Comparison of ENCODE assay signal across 11 cellular contexts in the genomic region with DNA sequence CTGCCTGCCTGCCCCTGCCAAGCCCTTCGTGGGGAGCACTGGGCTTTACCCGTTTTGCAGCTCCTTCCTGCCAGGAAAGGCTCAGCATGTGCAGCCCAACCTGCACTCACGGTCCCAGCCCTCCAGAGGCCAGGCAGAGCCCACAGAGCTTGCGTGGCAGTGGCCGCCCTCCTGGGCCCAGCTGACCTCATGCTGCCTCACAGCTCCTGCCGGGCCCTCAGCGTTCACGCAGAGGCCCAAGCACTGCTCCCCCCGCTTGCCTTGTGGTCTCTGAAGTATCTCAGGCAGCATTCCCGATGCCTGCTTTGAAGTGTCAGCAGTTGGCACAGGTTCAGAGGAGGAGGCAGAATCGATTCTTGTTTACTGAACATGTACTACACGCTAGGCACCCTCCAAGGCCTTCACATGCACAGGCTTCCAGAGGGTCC. TPM values are rescaled to one million over a fixed set of nuclear protein-coding genes. Genes with fewer than 3 reads are reported as not detected.
DNase-seq lines count a peak whose midpoint lies in the region; ATAC-seq and TF ChIP-seq lines count a peak whose summit lies in the region.
"Had no signal": no experiment of that assay in that cellular context is flagged by ENCODE, and none has a peak within 500 bp of the region (broad histone marks: within the 10 kb centered on the region; RNA-seq: fewer than 3 reads in every experiment).

No MANE protein-coding gene starts in this region.

- no peaks in the 10 kb centered on the region for H3K4me1 Mint-ChIP-seq in activated CD4-positive, alpha-beta T cell treated with anti-CD3 and anti-CD28 coated beads for 36 hours
- H3K4me1 Mint-ChIP-seq in stimulated activated naive CD8-positive, alpha-beta T cell treated with anti-CD3 and anti-CD28 coated beads, Interleukin-15, amount 100 ng/mL, for 72 hours: peaks cover 4% of the 10 kb centered on the region

- H3K79me2 ChIP-seq in osteoblast (ENCODE audit: insufficient read depth, low read length): peaks cover 81% of the 10 kb centered on the region

- no peaks in the 10 kb centered on the region for H3K9me3 Mint-ChIP-seq in activated CD4-positive, alpha-beta T cell treated with anti-CD3 and anti-CD28 coated beads for 36 hours (ENCODE audit: low read depth)
- H3K9me3 Mint-ChIP-seq in stimulated activated naive CD8-positive, alpha-beta T cell treated with anti-CD3 and anti-CD28 coated beads, Interleukin-15, amount 100 ng/mL, for 72 hours: no peaks in the 10 kb centered on the region
- H3K9me3 Mint-ChIP-seq: CD4-positive, alpha-beta T cell had no signal

- H3K27me3 ChIP-seq in osteoblast (ENCODE audit: insufficient read depth, low read length): no peaks in the 10 kb centered on the region

- no peaks in the 10 kb centered on the region for H3K27me3 Mint-ChIP-seq in activated CD4-positive, alpha-beta T cell treated with anti-CD3 and anti-CD28 coated beads for 36 hours
- H3K27me3 Mint-ChIP-seq in stimulated activated naive CD8-positive, alpha-beta T cell treated with anti-CD3 and anti-CD28 coated beads, Interleukin-15, amount 100 ng/mL, for 72 hours: no peaks in the 10 kb centered on the region
- H3K27me3 Mint-ChIP-seq: CD4-positive, alpha-beta T cell had no signal

- peak overlapping the region; percentile 91 for H3K27ac ChIP-seq in osteoblast (ENCODE audit: low read depth, low read length)

- no peaks in the 10 kb centered on the region for H3K9me3 ChIP-seq in osteoblast (ENCODE audit: low read depth, low read length)

- no peak overlapping the region for H3K4me2 ChIP-seq in osteoblast (ENCODE audit: insufficient read depth, low read length)

- H3K36me3 ChIP-seq in osteoblast (ENCODE audit: insufficient read depth, low read length): peaks cover 97% of the 10 kb centered on the region

- peaks cover 47% of the 10 kb centered on the region for H3K4me1 ChIP-seq in osteoblast (ENCODE audit: insufficient read depth, low read length)

- H3K36me3 Mint-ChIP-seq in activated CD4-positive, alpha-beta T cell treated with anti-CD3 and anti-CD28 coated beads for 36 hours (ENCODE audit: low read depth): peaks cover 16% of the 10 kb centered on the region

- TF ChIP-seq CTCF in AG04449 (IDR thresholded peaks at IDR 0.05; ENCODE audit: insufficient read depth, low read length, missing control alignments) (peak; percentile 4), fibroblast of mammary gland (conservative IDR thresholded peaks at IDR 0.05; ENCODE audit: control insufficient read depth, insufficient read depth, low read depth, low read length) (no peak), osteoblast (IDR thresholded peaks at IDR 0.05; ENCODE audit: extremely low read depth, low read depth, low read length) (peak; percentile 31)

- no peak overlapping the region for H3K4me3 ChIP-seq in AG04449 (ENCODE audit: low read depth, low read length)
- no peak overlapping the region for H3K4me3 ChIP-seq in fibroblast of mammary gland (ENCODE audit: control insufficient read depth, low read depth, low read length)
- no peak overlapping the region for H3K4me3 ChIP-seq in osteoblast (ENCODE audit: insufficient read depth, low read length)

- H4K20me1 ChIP-seq in osteoblast (ENCODE audit: insufficient read depth, low read length): peaks cover 46% of the 10 kb centered on the region

- DNase-seq in AG04449 (ENCODE audit: low read depth, low spot score): no peak
- DNase-seq in NCI-H226: peak; percentile 78
- peak; percentile 97 for DNase-seq in fibroblast of mammary gland (ENCODE audit: low read depth)
- peak; percentile 100 for DNase-seq in osteoblast (ENCODE audit: insufficient read length, low spot score, missing footprints)
- no peak for DNase-seq in medulla oblongata (ENCODE audit: extremely low spot score)
- DNase-seq in activated T-cell treated with anti-CD3 and anti-CD28 coated beads for 4 hours: no peak
- DNase-seq in activated CD4-positive, alpha-beta T cell treated with anti-CD3 and anti-CD28 coated beads for 36 hours: no peak
- no peak for DNase-seq in stimulated activated naive CD8-positive, alpha-beta T cell treated with anti-CD3 and anti-CD28 coated beads, Interleukin-15, amount 100 ng/mL, for 72 hours
- DNase-seq: CD4-positive, alpha-beta T cell; head of caudate nucleus; stimulated activated CD4-positive, alpha-beta T cell treated with anti-CD3 and anti-CD28 coated beads, Interleukin-4, amount 100 ng/mL, for 24 hours had no signal

- CTCF ChIA-PET in AG04449 (lab: Yijun Ruan, JAX): interaction anchor here (0.9 to 3.1 kb wide), 5 partner anchors 12 to 219 kb away, joined by 4 to 14 read pairs (median 4); partner anchors contain the start of genes MRPS12 and SARS2
- CTCF ChIA-PET in activated CD4-positive, alpha-beta T cell treated with anti-CD3 and anti-CD28 coated beads for 36 hours (lab: Charles Lee): interaction anchor here (0.6 to 1.0 kb wide), 2 partner anchors 30 to 103 kb away, joined by 3 read pairs; no protein-coding TSS in a partner anchor

- intact Hi-C loops in activated CD4-positive, alpha-beta T cell treated with anti-CD3 and anti-CD28 coated beads for 36 hours (cut with DNase I, micrococcal nuclease): no loop called here

- POLR2A ChIA-PET in AG04449 (lab: Yijun Ruan, JAX): interaction anchor here (1.1 to 1.4 kb wide), 3 partner anchors 11 to 93 kb away, joined by 3 to 4 read pairs (median 3); partner anchors contain the start of gene EIF3K
- POLR2A ChIA-PET in activated CD4-positive, alpha-beta T cell treated with anti-CD3 and anti-CD28 coated beads for 36 hours (lab: Charles Lee): no interaction called here

- no peak overlapping the region for H2AFZ ChIP-seq in osteoblast (ENCODE audit: low read length)

- no peak for ATAC-seq in activated CD4-positive, alpha-beta T cell treated with anti-CD3 and anti-CD28 coated beads for 36 hours
- no peak for ATAC-seq in stimulated activated naive CD8-positive, alpha-beta T cell treated with anti-CD3 and anti-CD28 coated beads, Interleukin-15, amount 100 ng/mL, for 72 hours

- no peak overlapping the region for H3K4me3 Mint-ChIP-seq in activated CD4-positive, alpha-beta T cell treated with anti-CD3 and anti-CD28 coated beads for 36 hours
- no peak overlapping the region for H3K4me3 Mint-ChIP-seq in stimulated activated naive CD8-positive, alpha-beta T cell treated with anti-CD3 and anti-CD28 coated beads, Interleukin-15, amount 100 ng/mL, for 72 hours
- H3K4me3 Mint-ChIP-seq: CD4-positive, alpha-beta T cell had no signal

- no peak overlapping the region for H3K27ac Mint-ChIP-seq in activated CD4-positive, alpha-beta T cell treated with anti-CD3 and anti-CD28 coated beads for 36 hours
- no peak overlapping the region for H3K27ac Mint-ChIP-seq in stimulated activated naive CD8-positive, alpha-beta T cell treated with anti-CD3 and anti-CD28 coated beads, Interleukin-15, amount 100 ng/mL, for 72 hours
- H3K27ac Mint-ChIP-seq: CD4-positive, alpha-beta T cell had no signal

RNA-seq across cellular contexts. Expression of gene CAPN12, which starts 32.5 kb away (rescaled TPM):
- total RNA-seq in osteoblast: not detected in 2 replicates
- 1 to 10 TPM; 4.4 to 4.9 TPM for total RNA-seq in activated CD4-positive, alpha-beta T cell treated with anti-CD3 and anti-CD28 coated beads for 36 hours

Comparison
In these comparisons a context has a peak if more than half of its experiments do, and no peak if none do; other contexts are left out.
1. DNase-seq: peak in NCI-H226 (single experiment), fibroblast of mammary gland (single experiment) and osteoblast (single experiment); none in AG04449 (single experiment), medulla oblongata (single experiment), activated T-cell treated with anti-CD3 and anti-CD28 coated beads for 4 hours (single experiment), activated CD4-positive, alpha-beta T cell treated with anti-CD3 and anti-CD28 coated beads for 36 hours (single experiment) and stimulated activated naive CD8-positive, alpha-beta T cell treated with anti-CD3 and anti-CD28 coated beads, Interleukin-15, amount 100 ng/mL, for 72 hours (0 of 2).